In genomic region chr9:94638335-94639044, GRCh38 we compare ENCODE assay signal across 10 cellular contexts. TPM values are rescaled to one million over a fixed set of nuclear protein-coding genes. Genes with fewer than 3 reads are reported as not detected.
DNase-seq lines count a peak whose midpoint lies in the region; ATAC-seq and TF ChIP-seq lines count a peak whose summit lies in the region.
"Had no signal": no experiment of that assay in that cellular context is flagged by ENCODE, and none has a peak within 500 bp of the region (broad histone marks: within the 10 kb centered on the region; RNA-seq: fewer than 3 reads in every experiment).

No MANE protein-coding gene starts in this region.

- H3K14ac ChIP-seq in trophoblast cell (ENCODE audit: low read length): no peak overlapping the region

- ATAC-seq in GM18858 (IDR thresholded peaks at IDR 0.05; ENCODE audit: unreplicated experiment) (peak; percentile 13), PC-3 (peak; percentile 8; the same call in 1 of the 2 replicates), HG03460 (IDR thresholded peaks at IDR 0.05; ENCODE audit: unreplicated experiment) (no peak)

- peaks cover 19% of the 10 kb centered on the region for H3K4me1 ChIP-seq in PC-3 (ENCODE audit: insufficient read depth, low read length)
- H3K4me1 ChIP-seq in trophoblast cell (ENCODE audit: control insufficient read depth in 1 of 2, insufficient read depth in 2 of 2, low read length in 2 of 2): peaks cover 10 to 13% of the 10 kb centered on the region in 2 experiments

- no TSS peak for BruUV-seq in PC-3 (replicated peaks; lab: Mats Ljungman, UMichigan)

- no peak overlapping the region for H2BK120ac ChIP-seq in trophoblast cell (ENCODE audit: insufficient read depth, low read length, poor library complexity)

- H3K4me3 ChIP-seq in PC-3 (ENCODE audit: low read length) (peak overlapping the region; percentile 79), trophoblast cell (ENCODE audit: low read depth, low read length) (no peak overlapping the region)

- intact Hi-C loops in PC-3 (cut with micrococcal nuclease): no loop called here

- no peaks in the 10 kb centered on the region for H3K9me3 ChIP-seq in PC-3 (ENCODE audit: low read length)
- H3K9me3 ChIP-seq in trophoblast cell (ENCODE audit: insufficient read depth, low read depth, low read length): no peaks in the 10 kb centered on the region

- H4K12ac ChIP-seq in trophoblast cell (ENCODE audit: low read depth, low read length): no peak overlapping the region

- H2BK5ac ChIP-seq in trophoblast cell (ENCODE audit: low read depth, low read length, poor library complexity): no peak overlapping the region

- no peak overlapping the region for H4K8ac ChIP-seq in trophoblast cell (ENCODE audit: low read depth, low read length)

- H2BK12ac ChIP-seq in trophoblast cell (ENCODE audit: low read length): no peak overlapping the region

- no peaks in the 10 kb centered on the region for H3K9me2 ChIP-seq in PC-3 (replicated peaks; ENCODE audit: low read length)

- peaks cover 17% of the 10 kb centered on the region for H3K79me2 ChIP-seq in PC-3 (ENCODE audit: low read length)
- H3K79me2 ChIP-seq in trophoblast cell (ENCODE audit: control insufficient read depth, insufficient read depth, low read length, poor library complexity): no peaks in the 10 kb centered on the region

- H3K4me1 Mint-ChIP-seq in glutamatergic neuron (ENCODE audit: low read depth, unreplicated experiment): peaks cover 2% of the 10 kb centered on the region

- H3K9me3 Mint-ChIP-seq in glutamatergic neuron (ENCODE audit: unreplicated experiment): peaks cover 3% of the 10 kb centered on the region

- POLR2A ChIA-PET in PC-3 (lab: Charles Lee; ENCODE audit: unreplicated experiment): interaction anchor here (0.7 to 1.0 kb wide), 2 partner anchors 11 to 31 kb away, joined by 4 to 5 read pairs; no protein-coding TSS in a partner anchor

- H3K9ac ChIP-seq in PC-3 (ENCODE audit: low read length) (peak overlapping the region; percentile 74), trophoblast cell (ENCODE audit: low read length) (no peak overlapping the region)

- H3K27me3 ChIP-seq in PC-3 (ENCODE audit: low read length): no peaks in the 10 kb centered on the region
- peaks cover 37% of the 10 kb centered on the region for H3K27me3 ChIP-seq in trophoblast cell (ENCODE audit: insufficient read depth, low read length)

- no peak overlapping the region for H3K18ac ChIP-seq in trophoblast cell (ENCODE audit: low read length)

- H2AFZ ChIP-seq in PC-3 (ENCODE audit: low read length) (peak overlapping the region; percentile 71), trophoblast cell (ENCODE audit: insufficient read depth, low read length, poor library complexity) (no peak overlapping the region)

- H2AK5ac ChIP-seq in trophoblast cell (ENCODE audit: low read length): no peak overlapping the region

- no peak overlapping the region for H3K4ac ChIP-seq in trophoblast cell (ENCODE audit: low read depth, low read length)

- H3K4me3 Mint-ChIP-seq in glutamatergic neuron (ENCODE audit: unreplicated experiment): peak overlapping the region; percentile 89

- H3K36me3 Mint-ChIP-seq in glutamatergic neuron (ENCODE audit: unreplicated experiment): peaks cover 8% of the 10 kb centered on the region

- CTCF ChIA-PET in PC-3 (lab: Charles Lee): no interaction called here

- no peak for TF ChIP-seq CTCF in PC-3 (conservative IDR thresholded peaks at IDR 0.05; ENCODE audit: low read depth, low read length)
- TF ChIP-seq CTCF in glutamatergic neuron (IDR thresholded peaks at IDR 0.05; ENCODE audit: partially characterized antibody, unreplicated experiment): no peak

- H3K27ac Mint-ChIP-seq in glutamatergic neuron (ENCODE audit: unreplicated experiment): no peak overlapping the region

- H4K20me1 ChIP-seq in PC-3 (ENCODE audit: low read length): no peaks in the 10 kb centered on the region

- H3K27me3 Mint-ChIP-seq in glutamatergic neuron (ENCODE audit: unreplicated experiment): peaks cover 23% of the 10 kb centered on the region

- H3K23ac ChIP-seq in trophoblast cell (ENCODE audit: low read length): no peak overlapping the region

- H3K27ac ChIP-seq in PC-3 (ENCODE audit: low read length) (no peak overlapping the region), trophoblast cell (ENCODE audit: low read depth, low read length) (no peak overlapping the region)

- H3F3A ChIP-seq in PC-3 (ENCODE audit: low read length, unreplicated experiment): no peaks in the 10 kb centered on the region

- DNase-seq in PC-3: no peak
- DNase-seq in glutamatergic neuron: no peak
- no peak for DNase-seq in trophoblast cell
- no peak for DNase-seq in iPS-NIHi7 (ENCODE audit: extremely low spot score)
- no peak for DNase-seq in glomerular visceral epithelial cell (ENCODE audit: extremely low spot score)
- no peak for DNase-seq in NCI-H187 treated with DMSO at 0.1 percent for 48 hours (lab: John Stamatoyannopoulos, UW)
- DNase-seq: NCI-H524 treated with DMSO at 0.1 percent for 48 hours had no signal

- H4K91ac ChIP-seq in trophoblast cell (ENCODE audit: low read depth, low read length): no peak overlapping the region

- peaks cover 3% of the 10 kb centered on the region for H3K79me1 ChIP-seq in trophoblast cell (ENCODE audit: low read length)

- H3K36me3 ChIP-seq in PC-3 (ENCODE audit: low read depth, low read length) (no peaks in the 10 kb centered on the region), trophoblast cell (ENCODE audit: control insufficient read depth in 1 of 2, insufficient read depth in 2 of 2, low read length in 2 of 2) (no peaks in the 10 kb centered on the region)

- WGBS in trophoblast cell (ENCODE audit: extremely low coverage, insufficient coverage, insufficient read length): no CpG with 5 or more reads among the region's 16 CpGs

- H3K4me2 ChIP-seq in PC-3 (ENCODE audit: low read length): peak overlapping the region; percentile 85
- H3K4me2 ChIP-seq in trophoblast cell (ENCODE audit: low read length): peak overlapping the region; percentile 44

RNA-seq across cellular contexts. Expression of gene FBP1, which starts 0.8 kb away (rescaled TPM):
- total RNA-seq in PC-3 (2014; rRNA removed) (40.4 and 48.1 TPM in 2 replicates), glutamatergic neuron (ENCODE audit: unreplicated experiment) (not detected)
- 0.22 and 0.28 TPM in 2 replicates for polyA plus RNA-seq in trophoblast cell (2013)

RNA-seq across cellular contexts. Expression of gene FBP2, which starts 44.9 kb away (rescaled TPM):
- total RNA-seq in PC-3 (2014; rRNA removed) (not detected in 2 replicates), glutamatergic neuron (ENCODE audit: unreplicated experiment) (not detected)
- 0.07 TPM in 1 of 2 replicates, not detected in the other for polyA plus RNA-seq in trophoblast cell (2013)
- polyA plus RNA-seq: keratinocyte had no signal

Comparison
In these comparisons a context has a peak if more than half of its experiments do, and no peak if none do; other contexts are left out.
1. RNA of gene FBP1, which starts 0.8 kb away (total RNA-seq): 40.4 to 48.1 TPM in PC-3; not detected in glutamatergic neuron (single experiment); every median in the first group is over 10 times any median in the second.